ENCODE assay signal across 30 cellular contexts in the genomic region with DNA sequence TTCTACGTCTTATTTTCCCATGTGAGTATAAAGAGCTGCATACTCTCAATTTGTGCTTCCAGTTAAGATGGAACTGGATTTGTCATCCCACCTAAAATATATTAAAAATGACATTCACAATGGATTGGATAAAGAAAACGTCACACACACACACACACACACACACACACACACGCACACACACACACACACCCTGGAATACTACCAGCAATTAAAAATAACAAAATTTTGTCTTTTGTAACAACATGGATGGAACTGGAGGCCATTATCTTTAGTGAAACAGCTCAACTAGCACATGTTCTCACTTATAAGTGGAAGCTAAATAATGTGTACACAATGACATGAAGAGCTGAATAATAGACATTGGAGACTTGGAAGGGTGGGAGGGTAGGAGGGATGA.
"Had no signal": no experiment of that assay in that cellular context is flagged by ENCODE, and none has a peak within 500 bp of the region (broad histone marks: within the 10 kb centered on the region; RNA-seq: fewer than 3 reads in every experiment).

No MANE protein-coding gene starts in this region.

- ATAC-seq: activated naive CD4-positive, alpha-beta T cell treated with anti-CD3 and anti-CD28 coated beads, Interleukin-2, amount 50 U/mL, for 72 hours; activated T-cell treated with anti-CD3 and anti-CD28 coated beads, Interleukin-2, amount 50 U/mL, for 4 hours; body of pancreas; K562 had no signal

- DNase-seq: activated B cell treated with CpG ODN at 0.5 μM for 24 hours; activated CD4-positive, alpha-beta memory T cell treated with anti-CD3 and anti-CD28 coated beads for 36 hours; activated CD4-positive, alpha-beta T cell treated with anti-CD3 and anti-CD28 coated beads for 4 hours; activated CD4-positive, alpha-beta T cell treated with anti-CD3 and anti-CD28 coated beads, Interleukin-2, amount 50 U/mL, for 1 hour; activated CD4-positive, CD25-positive, alpha-beta regulatory T cell treated with anti-CD3 and anti-CD28 coated beads, Interleukin-2, amount 50 U/mL, for 72 hours; activated CD8-positive, alpha-beta memory T cell treated with anti-CD3 and anti-CD28 coated beads, Interleukin-2, amount 50 U/mL, for 4 hours; activated gamma-delta T cell treated with Interleukin-2 at 50 U/mL for 16 hours; activated naive CD4-positive, alpha-beta T cell treated with anti-CD3 and anti-CD28 coated beads for 36 hours; activated T-cell treated with anti-CD3 and anti-CD28 coated beads for 4 hours; activated T-cell treated with anti-CD3 and anti-CD28 coated beads, Interleukin-2, amount 50 U/mL, for 4 hours; adrenal gland; body of pancreas; cortex of kidney; Karpas-422; NCI-H1105 treated with DMSO at 0.1 percent for 48 hours; NCI-H146; NCI-H187; NCI-H2081; NCI-H2171; NCI-H446 treated with DMSO at 0.1 percent for 48 hours; NCI-H526; NCI-H82; OCI-M1; Right ventricle myocardium superior; SW 1271; T-helper 1 cell; T-helper 2 cell; T-helper 9 cell had no signal
